In the genomic region with DNA sequence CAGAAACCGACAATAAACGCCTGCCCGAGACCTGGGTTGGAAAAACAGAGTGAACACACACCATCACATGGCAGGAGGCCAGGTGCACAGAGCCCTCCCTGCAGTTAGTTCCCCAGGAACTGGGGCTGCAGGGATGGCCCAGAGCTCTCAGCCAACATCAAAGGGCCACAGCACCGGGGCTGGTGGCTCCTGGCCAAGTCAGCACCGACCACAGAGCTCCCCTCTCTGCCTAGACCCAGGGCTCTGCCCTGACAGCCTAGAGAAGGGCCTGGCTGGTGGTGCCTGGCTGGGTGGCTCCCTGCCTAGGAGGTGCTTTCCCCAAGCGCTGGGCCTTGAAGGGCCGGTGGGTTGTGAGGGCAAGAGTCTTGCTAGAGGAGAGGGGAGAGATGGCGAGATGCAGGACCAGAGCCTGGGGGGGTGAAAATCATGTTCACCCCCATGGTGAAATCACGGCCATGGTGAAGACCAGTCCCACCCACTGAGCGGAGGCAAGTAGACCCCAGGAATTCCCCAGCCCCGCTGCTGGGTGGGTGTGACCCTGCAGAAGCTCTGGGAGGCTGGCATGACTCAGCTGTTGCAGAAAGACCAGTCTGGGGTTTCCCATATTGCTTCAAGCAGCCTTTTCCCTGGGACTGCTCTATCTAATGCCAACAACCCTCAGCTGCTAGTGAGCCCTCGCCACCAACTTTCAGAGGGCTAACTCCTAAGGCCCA, we compare ENCODE assay signal across 8 cellular contexts. TPM values are rescaled to one million over a fixed set of nuclear protein-coding genes. Genes with fewer than 3 reads are reported as not detected.
DNase-seq lines count a peak whose midpoint lies in the region; TF ChIP-seq lines count a peak whose summit lies in the region.

No MANE protein-coding gene starts in this region.

- H3K27me3 ChIP-seq in breast epithelium = no peaks in the 10 kb centered on the region

- H3K27me3 Mint-ChIP-seq in MCF 10A (ENCODE audit: insufficient read depth, unreplicated experiment) = no peaks in the 10 kb centered on the region

- peaks cover 0 to 4% of the 10 kb centered on the region in 2 donors for H3K4me1 ChIP-seq in breast epithelium

- H3K9me3 ChIP-seq in breast epithelium = no peaks in the 10 kb centered on the region

- H3K36me3 ChIP-seq in breast epithelium = no peaks in the 10 kb centered on the region

- no peaks in the 10 kb centered on the region for H3K36me3 Mint-ChIP-seq in MCF 10A (ENCODE audit: insufficient read depth, unreplicated experiment)

- POLR2A ChIA-PET in MCF 10A (lab: Yijun Ruan, JAX) = interaction anchor here (0.5 to 1.2 kb wide), 3 partner anchors 38 to 1323 kb away, joined by 3 read pairs; no protein-coding TSS in a partner anchor

- H3K4me3 ChIP-seq in breast epithelium (no peak overlapping the region), epithelial cell of proximal tubule (ENCODE audit: low read depth, low read length) (peak overlapping the region; percentile 21)
- peak overlapping the region; percentile 99 for H3K4me3 ChIP-seq in Jurkat, Clone E6-1 (ENCODE audit: low read length)

- intact Hi-C loops in MCF 10A (cut with micrococcal nuclease) = loop anchor here (2.0 kb wide), 1 partner anchor 39 kb away; no protein-coding TSS in a partner anchor
- intact Hi-C loops in breast epithelium (cut with DNase I; ENCODE audit: low total_unique reads) = no loop called here

- no peak overlapping the region for H3K27ac ChIP-seq in breast epithelium

- H3K9me3 Mint-ChIP-seq in MCF 10A (ENCODE audit: unreplicated experiment) = no peaks in the 10 kb centered on the region

- DNase-seq in MCF 10A (ENCODE audit: unreplicated experiment) = peak; percentile 93
- DNase-seq in breast epithelium (ENCODE audit: low spot score in 2 of 2) = no peak
- DNase-seq in Jurkat, Clone E6-1 (ENCODE audit: low read depth, low spot score) = peak; percentile 89
- DNase-seq in activated CD4-positive, alpha-beta T cell treated with anti-CD3 and anti-CD28 coated beads, Interleukin-2, amount 50 U/mL, for 4 hours = peak; percentile 43 to 57
- peak; percentile 86 for DNase-seq in epithelial cell of proximal tubule (ENCODE audit: low read depth)
- DNase-seq in stimulated activated CD4-positive, alpha-beta T cell treated with anti-CD3 and anti-CD28 coated beads, Interleukin-4, amount 100 ng/mL, for 4 hours = peak; percentile 56 to 77
- no peak for DNase-seq in NCI-H524 (lab: John Stamatoyannopoulos, UW)
- DNase-seq in NCI-H524 treated with DMSO at 0.1 percent for 48 hours (lab: John Stamatoyannopoulos, UW) = no peak

- TF ChIP-seq CTCF in MCF 10A (IDR thresholded peaks at IDR 0.05; ENCODE audit: unreplicated experiment) = no peak
- no peak for TF ChIP-seq CTCF in breast epithelium (IDR thresholded peaks at IDR 0.05)
- TF ChIP-seq CTCF in epithelial cell of proximal tubule (conservative IDR thresholded peaks at IDR 0.05; ENCODE audit: low read depth, low read length) = no peak

- H3K27ac Mint-ChIP-seq in MCF 10A (ENCODE audit: low read depth, unreplicated experiment) = peak overlapping the region; percentile 70

- TF ChIP-seq POLR2A in breast epithelium (IDR thresholded peaks at IDR 0.05) = no peak

- no TSS peak for BruUV-seq in MCF 10A (replicated peaks; lab: Mats Ljungman, UMichigan)

- peak overlapping the region; percentile 55 for H3K4me3 Mint-ChIP-seq in MCF 10A (ENCODE audit: unreplicated experiment)

- H3K4me1 Mint-ChIP-seq in MCF 10A (ENCODE audit: insufficient read depth, unreplicated experiment) = peaks cover 19% of the 10 kb centered on the region

- CTCF ChIA-PET in MCF 10A (lab: Yijun Ruan, JAX) = interaction anchor here (0.6 to 3.8 kb wide), 3 partner anchors 11 to 136 kb away, joined by 3 to 9 read pairs (median 3); no protein-coding TSS in a partner anchor

RNA-seq across cellular contexts. Expression of a gene that starts 7.2 kb away (rescaled TPM):
- total RNA-seq in MCF 10A (2022) = 21.5 and 25.0 TPM in 2 replicates
- 10 to 100 TPM; 25.9 to 35.7 (median 29.0) TPM for total RNA-seq in breast epithelium
- polyA plus RNA-seq in Jurkat, Clone E6-1 (2012; ENCODE audit: insufficient read depth, insufficient read length) = 202 TPM
- total RNA-seq in epithelial cell of proximal tubule = 33.6 and 61.3 TPM in 2 replicates

Comparison
In these comparisons a context has a peak if more than half of its experiments do, and no peak if none do; other contexts are left out.
1. DNase-seq: peak in MCF 10A (single experiment), Jurkat, Clone E6-1 (single experiment), activated CD4-positive, alpha-beta T cell treated with anti-CD3 and anti-CD28 coated beads, Interleukin-2, amount 50 U/mL, for 4 hours (2 of 2), epithelial cell of proximal tubule (single experiment) and stimulated activated CD4-positive, alpha-beta T cell treated with anti-CD3 and anti-CD28 coated beads, Interleukin-4, amount 100 ng/mL, for 4 hours (2 of 2); none in breast epithelium (0 of 2), NCI-H524 (0 of 2) and NCI-H524 treated with DMSO at 0.1 percent for 48 hours (single experiment).
2. H3K4me3 ChIP-seq: peak in Jurkat, Clone E6-1 (single experiment) and epithelial cell of proximal tubule (single experiment); none in breast epithelium (0 of 3).